ENCODE assay signal across 8 cellular contexts in genomic region chr1:231866392-231867331, GRCh38.
DNase-seq lines count a peak whose midpoint lies in the region; ATAC-seq and TF ChIP-seq lines count a peak whose summit lies in the region.

No MANE protein-coding gene starts in this region.

- no peak overlapping the region for H3K27ac ChIP-seq in WERI-Rb-1
- no peak overlapping the region for H3K27ac ChIP-seq in caudate nucleus (ENCODE audit: low read depth, low read length)

- no peak overlapping the region for H3K4me3 ChIP-seq in WERI-Rb-1 (ENCODE audit: low read depth, low read length)

- no peaks in the 10 kb centered on the region for H3K36me3 ChIP-seq in WERI-Rb-1

- peak; percentile 74 for DNase-seq in NCI-H510A treated with DMSO at 0.1 percent for 48 hours (lab: John Stamatoyannopoulos, UW)
- DNase-seq in NCI-H510A (lab: John Stamatoyannopoulos, UW) = no peak
- peak; percentile 48 for DNase-seq in NCI-H146 treated with DMSO at 0.1 percent for 48 hours (lab: John Stamatoyannopoulos, UW; ENCODE audit: unreplicated experiment)
- DNase-seq in WERI-Rb-1 = peak; percentile 82
- DNase-seq in caudate nucleus (lab: John Stamatoyannopoulos, UW) = peak in 31 of 61 donors; percentile 1 to 47 (median 17)
- peak; percentile 53 for DNase-seq in kidney tubule cell (ENCODE audit: low spot score)
- peak; percentile 53 for DNase-seq in stimulated activated CD4-positive, alpha-beta T cell treated with anti-CD3 and anti-CD28 coated beads, Interleukin-4, amount 100 ng/mL, for 1 hour

- no peak for ATAC-seq in HG03521 (IDR thresholded peaks at IDR 0.05; ENCODE audit: unreplicated experiment)

- H3K9me3 ChIP-seq in WERI-Rb-1 (ENCODE audit: severe bottlenecking) = no peaks in the 10 kb centered on the region

- TF ChIP-seq CTCF in WERI-Rb-1 (IDR thresholded peaks at IDR 0.05; ENCODE audit: low read depth, low read length) = peak; percentile 91

- peaks cover 3% of the 10 kb centered on the region for H3K27me3 ChIP-seq in WERI-Rb-1 (ENCODE audit: insufficient read depth, low read depth, severe bottlenecking)
